In genomic region chr22:36658900-36659299, GRCh38 we compare ENCODE assay signal across 1 cellular context.
TF ChIP-seq lines count a peak whose summit lies in the region.

No MANE protein-coding gene starts in this region.

TF ChIP-seq in HCT116, 20 proteins besides CTCF, POLR2A, EP300 and RAD21 (continued from another document):
- TF ChIP-seq CBX3 (IDR thresholded peaks at IDR 0.05; ENCODE audit: low read depth) (no peak), SP1 (IDR thresholded peaks at IDR 0.05; ENCODE audit: low read depth) (no peak)
